In the genomic region with DNA sequence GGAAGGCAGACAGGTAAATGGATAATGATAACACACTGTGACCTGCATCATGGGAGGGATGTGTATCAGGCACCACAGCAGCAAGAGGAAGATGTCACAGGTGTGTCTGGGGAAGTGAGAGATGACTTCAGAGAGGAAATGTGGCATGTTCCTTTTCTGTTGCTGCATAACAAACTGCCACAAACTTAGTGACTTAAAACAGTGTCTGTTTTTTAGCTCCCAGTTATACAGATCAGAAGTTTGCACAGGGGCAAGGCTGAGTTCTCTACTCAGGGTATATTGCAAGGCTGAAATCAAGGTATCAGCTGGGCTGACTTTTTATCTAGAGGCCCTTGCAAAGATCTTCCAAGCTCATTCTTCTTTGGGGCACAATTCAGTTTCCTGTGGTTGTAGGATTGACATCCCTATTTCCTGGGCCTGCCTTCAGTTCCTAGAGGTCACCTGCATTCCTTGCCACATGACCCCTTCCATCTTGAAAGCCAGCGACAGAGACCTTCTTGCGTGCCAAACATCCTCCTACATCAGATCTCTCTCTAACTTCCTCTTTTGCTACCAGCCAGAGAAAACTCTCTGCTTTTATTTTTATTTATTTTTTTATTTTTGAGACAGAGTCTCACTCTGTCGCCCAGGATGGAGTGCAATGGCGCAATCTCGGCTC, we compare ENCODE assay signal across 11 cellular contexts.
A peak's percentile ranks its signal among the peaks of the same experiment; 100 is the strongest.
DNase-seq lines count a peak whose midpoint lies in the region; ATAC-seq lines count a peak whose summit lies in the region.
"Had no signal": no experiment of that assay in that cellular context is flagged by ENCODE, and none has a peak within 500 bp of the region (broad histone marks: within the 10 kb centered on the region; RNA-seq: fewer than 3 reads in every experiment).

No MANE protein-coding gene starts in this region.

- no peaks in the 10 kb centered on the region for H3K27me3 ChIP-seq in effector memory CD4-positive, alpha-beta T cell (replicated peaks; ENCODE audit: control insufficient read depth, insufficient read depth, low read length, poor library complexity, severe bottlenecking)

- DNase-seq in CD1c-positive myeloid dendritic cell (ENCODE audit: extremely low spot score) (peak; percentile 86), RPMI8226 (peak; percentile 50), NCI-H2107 treated with DMSO at 0.1 percent for 48 hours (lab: John Stamatoyannopoulos, UW; ENCODE audit: unreplicated experiment) (no peak), epidermal melanocyte (ENCODE audit: insufficient read length, low spot score) (no peak), Ammon's horn (ENCODE audit: low spot score) (no peak)
- DNase-seq in effector memory CD4-positive, alpha-beta T cell: no peak
- DNase-seq in stimulated activated CD4-positive, alpha-beta T cell treated with anti-CD3 and anti-CD28 coated beads, Interleukin-4, amount 100 ng/mL, for 4 hours: no peak
- DNase-seq: head of caudate nucleus; NK-92 treated with Interleukin-12 subunit alpha and Interleukin-12 subunit beta, amount 100 ng/mL, for 24 hours had no signal

- no peaks in the 10 kb centered on the region for H3K9me3 ChIP-seq in effector memory CD4-positive, alpha-beta T cell (ENCODE audit: control insufficient read depth, low read length)

- no peaks in the 10 kb centered on the region for H3K36me3 ChIP-seq in effector memory CD4-positive, alpha-beta T cell (ENCODE audit: control insufficient read depth, insufficient read depth, low read length)

- peak; percentile 16 for ATAC-seq in HG02973 (IDR thresholded peaks at IDR 0.05; ENCODE audit: unreplicated experiment)
- ATAC-seq: HCT116 had no signal

- H3K27ac ChIP-seq in effector memory CD4-positive, alpha-beta T cell (ENCODE audit: insufficient read depth, low read length, poor library complexity, severe bottlenecking): peak overlapping the region; percentile 46

- H3K4me3 ChIP-seq in effector memory CD4-positive, alpha-beta T cell (ENCODE audit: insufficient read depth, low read depth, low read length, poor library complexity, severe bottlenecking): no peak overlapping the region

- peaks cover 33% of the 10 kb centered on the region for H3K4me1 ChIP-seq in effector memory CD4-positive, alpha-beta T cell (ENCODE audit: control insufficient read depth, insufficient read depth, low read length, poor library complexity, severe bottlenecking)

Comparison
In these comparisons a context has a peak if more than half of its experiments do, and no peak if none do; other contexts are left out.
1. DNase-seq: peak in CD1c-positive myeloid dendritic cell (single experiment) and RPMI8226 (single experiment); none in effector memory CD4-positive, alpha-beta T cell (0 of 3), NCI-H2107 treated with DMSO at 0.1 percent for 48 hours (single experiment), stimulated activated CD4-positive, alpha-beta T cell treated with anti-CD3 and anti-CD28 coated beads, Interleukin-4, amount 100 ng/mL, for 4 hours (0 of 2), epidermal melanocyte (single experiment) and Ammon's horn (single experiment).